19 cellular contexts compared by ENCODE assay signal in genomic region chr2:121350402-121350775, GRCh38.
"Had no signal": no experiment of that assay in that cellular context is flagged by ENCODE, and none has a peak within 500 bp of the region (broad histone marks: within the 10 kb centered on the region; RNA-seq: fewer than 3 reads in every experiment).

No MANE protein-coding gene starts in this region.

- H3K27me3 ChIP-seq: neutrophil, uterus had no signal

- H3K36me3 ChIP-seq: uterus had no signal

- DNase-seq: activated CD4-positive, alpha-beta T cell treated with anti-CD3 and anti-CD28 coated beads for 4 hours; activated CD4-positive, alpha-beta T cell treated with anti-CD3 and anti-CD28 coated beads, Interleukin-2, amount 50 U/mL, for 4 hours; activated effector memory CD4-positive, alpha-beta T cell treated with Interleukin-2 at 50 U/mL for 16 hours; activated naive CD4-positive, alpha-beta T cell treated with Interleukin-2 at 50 U/mL for 16 hours; anterior cingulate cortex; cerebellar nuclear complex; cortex of kidney; effector memory CD8-positive, alpha-beta T cell; erythroblast; naive B cell; nephron progenitor cell; retina; stimulated activated CD4-positive, alpha-beta T cell treated with anti-CD3 and anti-CD28 coated beads, Interleukin-15, amount 100 ng/mL, for 24 hours; stimulated activated CD4-positive, alpha-beta T cell treated with anti-CD3 and anti-CD28 coated beads, Interleukin-2, amount 100 ng/mL, for 24 hours; stimulated activated naive CD4-positive, alpha-beta T cell; substantia nigra; uterus had no signal

- H3K27ac ChIP-seq: neutrophil, uterus had no signal

- H3K4me3 ChIP-seq: uterus had no signal

- H3K4me1 ChIP-seq: uterus had no signal

- ATAC-seq: effector memory CD8-positive, alpha-beta T cell; left lobe of liver had no signal

- H3K9me3 ChIP-seq: neutrophil, uterus had no signal
